1 cellular context compared by ENCODE assay signal in genomic region chr18:845152-845819, GRCh38.
TF ChIP-seq lines count a peak whose summit lies in the region.

No MANE protein-coding gene starts in this region.

TF ChIP-seq in HCT116, 20 proteins besides CTCF, POLR2A, EP300 and RAD21 (continued from another document):
- TF ChIP-seq TCF7L2 (IDR thresholded peaks at IDR 0.05; ENCODE audit: borderline replicate concordance, extremely low read depth, insufficient read depth, insufficient read length) (no peak), SRF (IDR thresholded peaks at IDR 0.05; ENCODE audit: low read depth) (peak; percentile 43; the same call in 1 of the 2 replicates), REST (IDR thresholded peaks at IDR 0.05; ENCODE audit: low read depth) (no peak; the same call in 1 of the 2 replicates), JUND (IDR thresholded peaks at IDR 0.05) (peak; percentile 53), EZH2 (IDR thresholded peaks at IDR 0.05) (no peak), CBX3 (IDR thresholded peaks at IDR 0.05; ENCODE audit: low read depth) (peak; percentile 43; the same call in 1 of the 2 replicates), YY1 (IDR thresholded peaks at IDR 0.05; ENCODE audit: extremely low read depth, insufficient replicate concordance, low read depth, low read length) (no peak), SIN3A (IDR thresholded peaks at IDR 0.05; ENCODE audit: low read depth) (peak; percentile 42; the same call in 1 of the 2 replicates), SP1 (IDR thresholded peaks at IDR 0.05; ENCODE audit: low read depth) (peak; percentile 82), CEBPB (IDR thresholded peaks at IDR 0.05; ENCODE audit: low read depth) (peak; percentile 67), EGR1 (IDR thresholded peaks at IDR 0.05; ENCODE audit: low read depth) (no peak), ELF1 (IDR thresholded peaks at IDR 0.05; ENCODE audit: borderline replicate concordance, low read depth) (peak; percentile 48; the same call in 1 of the 2 replicates), POLR2AphosphoS5 (IDR thresholded peaks at IDR 0.05; ENCODE audit: low read depth, low read length) (peak; percentile 19; the same call in 1 of the 2 replicates), FOSL1 (IDR thresholded peaks at IDR 0.05; ENCODE audit: low read depth) (peak; percentile 44; the same call in 1 of the 2 replicates)
